Comparison of ENCODE assay signal across 8 cellular contexts in genomic region chr7:138002096-138002827, GRCh38. TPM values are rescaled to one million over a fixed set of nuclear protein-coding genes. Genes with fewer than 3 reads are reported as not detected.
DNase-seq lines count a peak whose midpoint lies in the region; ATAC-seq and TF ChIP-seq lines count a peak whose summit lies in the region.

No MANE protein-coding gene starts in this region.

- DNase-seq in NCI-H1417 treated with DMSO at 0.1 percent for 48 hours (lab: John Stamatoyannopoulos, UW) (peak; percentile 98), SW480 (ENCODE audit: low spot score) (peak; percentile 99), adrenal gland (peak; percentile 99 to 100 (median 100)), cardiac septum (ENCODE audit: low spot score) (peak; percentile 100), tibial nerve (ENCODE audit: low spot score in 2 of 2) (peak; percentile 99 to 100)

- no peaks in the 10 kb centered on the region for H3K36me3 ChIP-seq in adrenal gland (replicated peaks in 1 of 2)
- no peaks in the 10 kb centered on the region for H3K36me3 ChIP-seq in parathyroid adenoma (ENCODE audit: control insufficient read depth, insufficient read depth, low read length)
- no peaks in the 10 kb centered on the region for H3K36me3 ChIP-seq in tibial nerve

- peaks cover 16 to 26% of the 10 kb centered on the region in 2 donors for H3K4me1 ChIP-seq in adrenal gland (replicated peaks in 1 of 2)
- peaks cover 10% of the 10 kb centered on the region for H3K4me1 ChIP-seq in parathyroid adenoma
- H3K4me1 ChIP-seq in tibial nerve = peaks cover 0 to 38% (median 25%) of the 10 kb centered on the region in 4 donors

- ATAC-seq in HG02840 (IDR thresholded peaks at IDR 0.05; ENCODE audit: low FRiP score, unreplicated experiment) = peak; percentile 97

- H3K9me3 ChIP-seq in adrenal gland (replicated peaks in 1 of 3) (no peaks in the 10 kb centered on the region), parathyroid adenoma (ENCODE audit: control insufficient read depth, low read length) (no peaks in the 10 kb centered on the region), tibial nerve (no peaks in the 10 kb centered on the region)

- H3K9ac ChIP-seq in parathyroid adenoma = no peak overlapping the region

- 2 to 8% (median 3%) methylated on average over 14 to 28 of the region's 28 CpGs for WGBS in adrenal gland, 4 donors
- WGBS in tibial nerve, 2 donors = 2 to 3% methylated on average over 21 to 28 of the region's 28 CpGs

- H3K4me3 ChIP-seq in adrenal gland = peak overlapping the region; percentile 51 to 89 (median 73)
- peak overlapping the region; percentile 75 for H3K4me3 ChIP-seq in parathyroid adenoma (ENCODE audit: low read depth, low read length)
- peak overlapping the region; percentile 80 to 91 (median 84) for H3K4me3 ChIP-seq in tibial nerve

- TF ChIP-seq POLR2A in adrenal gland (IDR thresholded peaks at IDR 0.05) (no peak), tibial nerve (IDR thresholded peaks at IDR 0.05) (no peak)

- peaks cover 26% of the 10 kb centered on the region for H3K79me2 ChIP-seq in parathyroid adenoma

- H2AFZ ChIP-seq in parathyroid adenoma = peak overlapping the region; percentile 82

- no peaks in the 10 kb centered on the region for H3K27me3 ChIP-seq in adrenal gland
- H3K27me3 ChIP-seq in parathyroid adenoma (ENCODE audit: control insufficient read depth, insufficient read depth, low read length) = no peaks in the 10 kb centered on the region
- H3K27me3 ChIP-seq in tibial nerve = no peaks in the 10 kb centered on the region

- TF ChIP-seq EP300 in tibial nerve (IDR thresholded peaks at IDR 0.05) = peak in 1 of 2 donors; percentile 27

- H3K27ac ChIP-seq in adrenal gland = peak overlapping the region; percentile 57 to 95 (median 91)
- H3K27ac ChIP-seq in parathyroid adenoma = peak overlapping the region; percentile 83
- H3K27ac ChIP-seq in tibial nerve = peak overlapping the region; percentile 81 to 99 (median 94)

- intact Hi-C loops in adrenal gland (cut with DNase I) (loop anchor here in 1 of 2 donors (5.0 to 10.0 kb wide), 2 partner anchors 80 to 347 kb away; no protein-coding TSS in a partner anchor), cardiac septum (cut with DNase I) (no loop called here)

- TF ChIP-seq CTCF in GM12872 (IDR thresholded peaks at IDR 0.05; ENCODE audit: insufficient read depth, low read depth, low read length) = peak; percentile 77
- peak; percentile 83 to 93 (median 90) for TF ChIP-seq CTCF in adrenal gland (IDR thresholded peaks at IDR 0.05)
- TF ChIP-seq CTCF in parathyroid adenoma (IDR thresholded peaks at IDR 0.05) = peak; percentile 92
- peak; percentile 84 to 94 (median 90) for TF ChIP-seq CTCF in tibial nerve (IDR thresholded peaks at IDR 0.05)

- peak overlapping the region; percentile 77 for H3K4me2 ChIP-seq in parathyroid adenoma (ENCODE audit: low read length)

RNA-seq across cellular contexts. Expression of gene CREB3L2, which starts 0.4 kb away (rescaled TPM):
- 100 to 1,000 TPM in 4 of 8 donors, 10 to 100 TPM in 4; 44.0 to 169 (median 102) TPM for total RNA-seq in adrenal gland
- 10 to 100 TPM; 11.4 to 71.1 (median 13.1) TPM for polyA plus RNA-seq in adrenal gland
- total RNA-seq in cardiac septum = 30.1 TPM
- 10 to 100 TPM; 43.5 to 73.0 (median 51.2) TPM for total RNA-seq in tibial nerve

Comparison
In these comparisons a context has a peak if more than half of its experiments do, and no peak if none do; other contexts are left out.
1. Peak in every context shown above with its lines: DNase-seq, ATAC-seq, H3K4me3 ChIP-seq and H3K27ac ChIP-seq.